25 cellular contexts compared by ENCODE assay signal in genomic region chr5:181047288-181047687, GRCh38. TPM values are rescaled to one million over a fixed set of nuclear protein-coding genes. Genes with fewer than 3 reads are reported as not detected.
A peak's percentile ranks its signal among the peaks of the same experiment; 100 is the strongest.
DNase-seq lines count a peak whose midpoint lies in the region; ATAC-seq, FAIRE-seq and TF ChIP-seq lines count a peak whose summit lies in the region.
"Had no signal": no experiment of that assay in that cellular context is flagged by ENCODE, and none has a peak within 500 bp of the region (broad histone marks: within the 10 kb centered on the region; RNA-seq: fewer than 3 reads in every experiment).

No MANE protein-coding gene starts in this region.

- intact Hi-C loops in K562 (cut with micrococcal nuclease) = no loop called here

- H3K36me3 ChIP-seq in BLaER1 treated with 17β-estradiol and CSF1 and Interleukin-3, amounts not matched to agents 10 nM and 100 nM = no peaks in the 10 kb centered on the region
- H3K36me3 ChIP-seq in OCI-LY1 (ENCODE audit: insufficient read depth, low read length) = no peaks in the 10 kb centered on the region
- no peaks in the 10 kb centered on the region for H3K36me3 ChIP-seq in K562 (ENCODE audit: control insufficient read depth, insufficient read depth, low read length)

- FAIRE-seq in A549 (lab: Jason Lieb, UNC) (no peak), K562 (lab: Jason Lieb, UNC) (no peak)
- FAIRE-seq: D721Med, GM12891, GM18507 had no signal

- TF ChIP-seq RAD21 in A549 (conservative IDR thresholded peaks at IDR 0.05 in 1 of 2, IDR thresholded peaks at IDR 0.05 in 1 of 2) (no peak), K562 (CRISPR knock-in tag; conservative IDR thresholded peaks at IDR 0.05 in 1 of 2, IDR thresholded peaks at IDR 0.05 in 1 of 2) (no peak)

- DNase-seq in A549 (ENCODE audit: low read depth in 1 of 2, low spot score in 1 of 2) (no peak), K562 (ENCODE audit: extremely low read depth in 1 of 4, low spot score in 3 of 4) (no peak), cerebellar cortex (ENCODE audit: low spot score) (no peak), NCI-H69 (lab: John Stamatoyannopoulos, UW) (no peak)
- DNase-seq: 8988T; CD4-positive, alpha-beta T cell; CD8-positive, alpha-beta memory T cell; DMS 273 treated with DMSO at 0.1 percent for 48 hours; DMS79; GF-D8; H9 had no signal

- TF ChIP-seq CTCF in A549 (IDR thresholded peaks at IDR 0.05) (no peak), OCI-LY1 (IDR thresholded peaks at IDR 0.05; ENCODE audit: low read length) (no peak), K562 (IDR thresholded peaks at IDR 0.05 in 2 of 3, conservative IDR thresholded peaks at IDR 0.05 in 1 of 3; ENCODE audit: insufficient read depth in 2 of 3, low read depth in 1 of 3, low read length in 3 of 3) (no peak)

- H3K4me3 ChIP-seq in A549 (no peak overlapping the region), OCI-LY1 (ENCODE audit: low read depth, low read length, poor library complexity, severe bottlenecking) (peak overlapping the region; percentile 38), K562 (no peak overlapping the region)
- no peak overlapping the region for H3K4me3 ChIP-seq in BLaER1 treated with 17β-estradiol and CSF1 and Interleukin-3, amounts not matched to agents 10 nM and 100 nM
- H3K4me3 ChIP-seq: GM23338 had no signal

- no peaks in the 10 kb centered on the region for H3K9me1 ChIP-seq in K562 (ENCODE audit: control insufficient read depth, insufficient read depth, low read length)

- H3K9me2 ChIP-seq in OCI-LY1 (ENCODE audit: low read depth, low read length) = no peaks in the 10 kb centered on the region

- H3K9me3 ChIP-seq in A549 (no peaks in the 10 kb centered on the region), OCI-LY1 (ENCODE audit: low read length) (no peaks in the 10 kb centered on the region), K562 (replicated peaks; ENCODE audit: control insufficient read depth, insufficient read depth, low read depth, low read length) (no peaks in the 10 kb centered on the region)
- H3K9me3 ChIP-seq in BLaER1 treated with 17β-estradiol and CSF1 and Interleukin-3, amounts not matched to agents 10 nM and 100 nM (replicated peaks in 1 of 11) = no peaks in the 10 kb centered on the region

- CTCF ChIA-PET in A549 (lab: Yijun Ruan, JAX) = interaction anchor here (0.6 to 1.4 kb wide), 4 partner anchors 10 to 1489 kb away, joined by 3 to 4 read pairs (median 4); no protein-coding TSS in a partner anchor
- CTCF ChIA-PET in K562 (lab: Yijun Ruan, JAX; ENCODE audit: low intra/inter-chr PET ratio) = interaction anchor here (0.7 kb wide), 1 partner anchor 30 kb away, joined by 3 read pairs; no protein-coding TSS in a partner anchor

- in situ Hi-C loops in K562 (cut with MboI) = no loop called here

- WGBS in A549 (ENCODE audit: missing lambda C conversion rate) = 22% methylated on average over 2 of the region's 2 CpGs
- WGBS in K562 (ENCODE audit: insufficient coverage, low coverage, missing lambda C conversion rate) = 44% methylated on average over 2 of the region's 2 CpGs

- H3K79me2 ChIP-seq in OCI-LY1 (ENCODE audit: insufficient read depth, low read length) (no peaks in the 10 kb centered on the region), K562 (ENCODE audit: control insufficient read depth, insufficient read depth, low read length) (peaks cover 5% of the 10 kb centered on the region; the same call in 1 of the 3 replicates)

- H2AFZ ChIP-seq in OCI-LY1 (ENCODE audit: low read length) (no peak overlapping the region), K562 (ENCODE audit: low read depth, low read length) (peak overlapping the region; percentile 95)
- H2AFZ ChIP-seq: GM23338 had no signal

- TF ChIP-seq EP300 in A549 (IDR thresholded peaks at IDR 0.05) = no peak
- TF ChIP-seq EP300 in K562 (IDR thresholded peaks at IDR 0.05; ENCODE audit: low read length) = no peak

- no peaks in the 10 kb centered on the region for H4K20me1 ChIP-seq in BLaER1 treated with 17β-estradiol and CSF1 and Interleukin-3, amounts not matched to agents 10 nM and 100 nM
- no peaks in the 10 kb centered on the region for H4K20me1 ChIP-seq in OCI-LY1 (ENCODE audit: insufficient read depth, low read length)
- no peaks in the 10 kb centered on the region for H4K20me1 ChIP-seq in K562 (replicated peaks; ENCODE audit: control insufficient read depth, insufficient read depth, low read length)

- H3K27ac ChIP-seq in A549 = no peak overlapping the region
- H3K27ac ChIP-seq in BLaER1 treated with 17β-estradiol and CSF1 and Interleukin-3, amounts not matched to agents 10 nM and 100 nM = no peak overlapping the region
- peak overlapping the region; percentile 75 for H3K27ac ChIP-seq in OCI-LY1 (ENCODE audit: low read depth, low read length, poor library complexity, severe bottlenecking)
- H3K27ac ChIP-seq in K562 (ENCODE audit: extremely low read depth, low read depth, low read length) = peak overlapping the region; percentile 78; the same call in 1 of the 3 replicates

- H3F3A ChIP-seq in OCI-LY1 (ENCODE audit: insufficient read depth, low read length) = no peaks in the 10 kb centered on the region

- no TSS peak for BruUV-seq in K562 (replicated peaks; lab: Mats Ljungman, UMichigan)

- TF ChIP-seq POLR2A in A549 (IDR thresholded peaks at IDR 0.05; ENCODE audit: low read length) = no peak
- TF ChIP-seq POLR2A in K562 (conservative IDR thresholded peaks at IDR 0.05) = no peak

- peaks cover 3% of the 10 kb centered on the region; the same call in 1 of the 3 replicates for H3K4me1 ChIP-seq in A549
- peaks cover 53 to 84% (median 80%) of the 10 kb centered on the region in 10 experiments for H3K4me1 ChIP-seq in BLaER1 treated with 17β-estradiol and CSF1 and Interleukin-3, amounts not matched to agents 10 nM and 100 nM
- peaks cover 85% of the 10 kb centered on the region for H3K4me1 ChIP-seq in OCI-LY1 (ENCODE audit: insufficient read depth, low read length, severe bottlenecking)
- peaks cover 15 to 42% of the 10 kb centered on the region in 2 experiments for H3K4me1 ChIP-seq in K562 (replicated peaks in 1 of 2; ENCODE audit: control insufficient read depth in 2 of 2, insufficient read depth in 2 of 2, low read length in 2 of 2)

- POLR2A ChIA-PET in A549 (lab: Yijun Ruan, JAX) (no interaction called here), K562 (lab: Yijun Ruan, JAX) (interaction anchor here (0.9 to 1.1 kb wide), 2 partner anchors 7 to 11 kb away, joined by 3 to 5 read pairs; partner anchors contain the start of gene BTNL9)

- peak overlapping the region in 4 of 11 experiments; percentile 2 to 20 (median 6); a peak in 3 of 22 replicates for H3K9ac ChIP-seq in BLaER1 treated with 17β-estradiol and CSF1 and Interleukin-3, amounts not matched to agents 10 nM and 100 nM
- H3K9ac ChIP-seq in OCI-LY1 (ENCODE audit: low read length) (peak overlapping the region; percentile 45; the same call in 1 of the 2 replicates), K562 (ENCODE audit: insufficient read depth in 1 of 2, low read depth in 2 of 2, low read length in 2 of 2) (peak overlapping the region in 1 of 2 experiments; percentile 35; a peak in 1 of 4 replicates)

- H3K4me2 ChIP-seq in A549 = no peak overlapping the region
- H3K4me2 ChIP-seq in BLaER1 treated with 17β-estradiol and CSF1 and Interleukin-3, amounts not matched to agents 10 nM and 100 nM = peak overlapping the region; percentile 29 to 90 (median 79)
- peak overlapping the region; percentile 45 for H3K4me2 ChIP-seq in OCI-LY1 (ENCODE audit: low read length)
- H3K4me2 ChIP-seq in K562 (ENCODE audit: insufficient read depth, low read length) = no peak overlapping the region
- H3K4me2 ChIP-seq: GM23338 had no signal

- ATAC-seq in A549 (no peak), K562 (no peak), HG03521 (IDR thresholded peaks at IDR 0.05; ENCODE audit: unreplicated experiment) (no peak)
- ATAC-seq: GM23338, HCT116 had no signal

- peaks cover 0 to 2% (median 0%) of the 10 kb centered on the region in 11 experiments; a peak in 2 of 22 replicates for H3K27me3 ChIP-seq in BLaER1 treated with 17β-estradiol and CSF1 and Interleukin-3, amounts not matched to agents 10 nM and 100 nM
- no peaks in the 10 kb centered on the region for H3K27me3 ChIP-seq in OCI-LY1 (ENCODE audit: insufficient read depth, low read length)
- peaks cover 0 to under 1% of the 10 kb centered on the region in 2 experiments; a peak in 2 of 5 replicates for H3K27me3 ChIP-seq in K562 (ENCODE audit: control insufficient read depth in 2 of 2, insufficient read depth in 2 of 2, low read length in 2 of 2)

RNA-seq across cellular contexts. Expression of gene BTNL9, which starts 7.2 kb away (rescaled TPM):
- 0.85 and 0.89 TPM in 2 replicates for polyA plus RNA-seq in A549 (2011; rRNA removed)
- 0.69 and 0.91 TPM in 2 replicates for polyA plus RNA-seq in A549 (2012; cell fraction: cytosol; rRNA removed)
- 4.7 and 5.9 TPM in 2 replicates for polyA plus RNA-seq in A549 (2012; cell fraction: nucleus; rRNA removed)
- 1.2 to 1.8 TPM (median 1.5 TPM) in 3 replicates for polyA plus RNA-seq in A549 (2017; fragmentation: RNase III; extraction: RNeasy Plus Mini Kit Qiagen cat#74134 plus additional on column Dnase treatment)
- 1.3 and 1.7 TPM in 2 replicates for polyA minus RNA-seq in A549 (2011; rRNA and poly(A)+ RNA removed)
- total RNA-seq in K562 (2011; cell fraction: chromatin; rRNA removed; ENCODE audit: low replicate concordance) = 237 and 332 TPM in 2 replicates
- 194 and 284 TPM in 2 replicates for total RNA-seq in K562 (2011; cell fraction: nucleolus; rRNA removed)
- total RNA-seq in K562 (2011; cell fraction: nucleoplasm; rRNA removed) = 242 and 248 TPM in 2 replicates
- 39.4 and 46.8 TPM in 2 replicates for total RNA-seq in K562 (2014; rRNA removed)
- 17.1 and 18.5 TPM in 2 replicates for total RNA-seq in K562 (2014; rRNA removed; fragmentation: Illumina TruSeq; extraction: Trizol)
- 29.4 and 29.6 TPM in 2 replicates for total RNA-seq in K562 (2015; rRNA removed; fragmentation: Illumina TruSeq; extraction: Trizol)
- total RNA-seq in K562 (2021) = 42.7 and 50.7 TPM in 2 replicates
- 18.9 and 25.6 TPM in 2 replicates for polyA plus RNA-seq in K562 (2011; rRNA removed)
- polyA plus RNA-seq in K562 (2011; cell fraction: cytosol; rRNA removed) = 13.6 and 19.3 TPM in 2 replicates
- polyA plus RNA-seq in K562 (2011; cell fraction: nucleus; rRNA removed) = 99.2 and 210 TPM in 2 replicates
- 62.1 and 65.7 TPM in 2 replicates for polyA plus RNA-seq in K562 (2012)
- 32.7 and 35.3 TPM in 2 replicates for polyA plus RNA-seq in K562 (2014; fragmentation: Illumina TruSeq; extraction: Trizol)
- 1 to 10 TPM; 3.7 to 3.9 TPM for polyA plus RNA-seq in K562 (2014; fragmentation: Nextera tagmentation; extraction: Ambion mirVana)
- 86.7 and 88.7 TPM in 2 replicates for polyA plus RNA-seq in K562 (2014; rRNA removed)
- polyA minus RNA-seq in K562 (2011; rRNA and poly(A)+ RNA removed) = 6.0 and 15.6 TPM in 2 replicates
- 7.2 and 20.7 TPM in 2 replicates for polyA minus RNA-seq in K562 (2011; cell fraction: cytosol; rRNA and poly(A)+ RNA removed)
- 54.0 and 85.9 TPM in 2 replicates for polyA minus RNA-seq in K562 (2011; cell fraction: nucleus; rRNA and poly(A)+ RNA removed)
- total RNA-seq: A673; CD4-positive, alpha-beta T cell; CD8-positive, alpha-beta memory T cell had no signal
- polyA plus RNA-seq: BJ; CD14-positive monocyte; CD8-positive, alpha-beta memory T cell had no signal

RNA-seq across cellular contexts. Expression of gene BTNL3, which starts 58.6 kb away (rescaled TPM):
- polyA plus RNA-seq in A549 (2011; rRNA removed) = not detected in 2 replicates
- not detected in 2 replicates for polyA plus RNA-seq in A549 (2012; cell fraction: cytosol; rRNA removed)
- not detected in 2 replicates for polyA plus RNA-seq in A549 (2012; cell fraction: nucleus; rRNA removed)
- not detected in 3 replicates for polyA plus RNA-seq in A549 (2017; fragmentation: RNase III; extraction: RNeasy Plus Mini Kit Qiagen cat#74134 plus additional on column Dnase treatment)
- not detected in 2 replicates for polyA minus RNA-seq in A549 (2011; rRNA and poly(A)+ RNA removed)
- not detected in 2 replicates for total RNA-seq in K562 (2011; cell fraction: chromatin; rRNA removed; ENCODE audit: low replicate concordance)
- not detected in 2 replicates for total RNA-seq in K562 (2011; cell fraction: nucleolus; rRNA removed)
- total RNA-seq in K562 (2011; cell fraction: nucleoplasm; rRNA removed) = not detected in 2 replicates
- 0.20 TPM in 1 of 2 replicates, not detected in the other for total RNA-seq in K562 (2014; rRNA removed)
- 0.10 TPM in 1 of 2 replicates, not detected in the other for total RNA-seq in K562 (2014; rRNA removed; fragmentation: Illumina TruSeq; extraction: Trizol)
- total RNA-seq in K562 (2015; rRNA removed; fragmentation: Illumina TruSeq; extraction: Trizol) = 0.04 TPM in 1 of 2 replicates, not detected in the other
- not detected in 2 replicates for total RNA-seq in K562 (2021)
- 0.03 TPM in 1 of 2 replicates, not detected in the other for polyA plus RNA-seq in K562 (2011; rRNA removed)
- not detected in 2 replicates for polyA plus RNA-seq in K562 (2011; cell fraction: cytosol; rRNA removed)
- 0.04 TPM in 1 of 2 replicates, not detected in the other for polyA plus RNA-seq in K562 (2011; cell fraction: nucleus; rRNA removed)
- polyA plus RNA-seq in K562 (2012) = 0.23 and 0.25 TPM in 2 replicates
- polyA plus RNA-seq in K562 (2014; fragmentation: Illumina TruSeq; extraction: Trizol) = 0.10 and 0.13 TPM in 2 replicates
- under 1 TPM in 1 of 2 experiments, not detected in 1; 0.03 TPM for polyA plus RNA-seq in K562 (2014; fragmentation: Nextera tagmentation; extraction: Ambion mirVana)
- 0.13 and 0.44 TPM in 2 replicates for polyA plus RNA-seq in K562 (2014; rRNA removed)
- polyA minus RNA-seq in K562 (2011; rRNA and poly(A)+ RNA removed) = 0.14 TPM in 1 of 2 replicates, not detected in the other
- polyA minus RNA-seq in K562 (2011; cell fraction: cytosol; rRNA and poly(A)+ RNA removed) = not detected in 2 replicates
- polyA minus RNA-seq in K562 (2011; cell fraction: nucleus; rRNA and poly(A)+ RNA removed) = not detected in 2 replicates
- total RNA-seq: A673; CD4-positive, alpha-beta T cell; CD8-positive, alpha-beta memory T cell; Daoy; G401; GM23338; H4; H9 had no signal
- polyA plus RNA-seq: BJ; CD8-positive, alpha-beta memory T cell had no signal

Comparison
In these comparisons a context has a peak if more than half of its experiments do, and no peak if none do; other contexts are left out.
1. H3K27ac ChIP-seq: peak in OCI-LY1 (single experiment) and K562 (single experiment); none in A549 (0 of 2) and BLaER1 treated with 17β-estradiol and CSF1 and Interleukin-3, amounts not matched to agents 10 nM and 100 nM (0 of 11).
2. H3K4me2 ChIP-seq: peak in BLaER1 treated with 17β-estradiol and CSF1 and Interleukin-3, amounts not matched to agents 10 nM and 100 nM (11 of 11) and OCI-LY1 (single experiment); none in A549 (single experiment) and K562 (single experiment).
3. Of the 35 proteins assayed by ChIP-seq in both K562 and A549: peak only in K562: none; only in A549: MAFK; in both: none; in neither: 34.